In genomic region chr6:48869595-48869994, GRCh38 we compare ENCODE assay signal across 28 cellular contexts.
"Had no signal": no experiment of that assay in that cellular context is flagged by ENCODE, and none has a peak within 500 bp of the region (broad histone marks: within the 10 kb centered on the region; RNA-seq: fewer than 3 reads in every experiment).

No MANE protein-coding gene starts in this region.

- H3K36me3 ChIP-seq: colonic mucosa, esophagus muscularis mucosa, esophagus squamous epithelium, gastrocnemius medialis, gastroesophageal sphincter, heart left ventricle, heart right ventricle had no signal

- ATAC-seq: effector memory CD8-positive, alpha-beta T cell; esophagus mucosa; foreskin keratinocyte; gastrocnemius medialis; gastroesophageal sphincter; heart left ventricle; heart right ventricle had no signal

- H3K4me3 ChIP-seq: colonic mucosa, coronary artery, dorsolateral prefrontal cortex, esophagus muscularis mucosa, esophagus squamous epithelium, gastrocnemius medialis, gastroesophageal sphincter, heart left ventricle, heart right ventricle had no signal

- H3K4me1 ChIP-seq: colonic mucosa, esophagus muscularis mucosa, esophagus squamous epithelium, foreskin keratinocyte, gastrocnemius medialis, gastroesophageal sphincter, heart left ventricle, heart right ventricle had no signal

- H3K27me3 ChIP-seq: colonic mucosa, esophagus muscularis mucosa, esophagus squamous epithelium, foreskin keratinocyte, gastrocnemius medialis, gastroesophageal sphincter, heart left ventricle, heart right ventricle had no signal

- H3K27ac ChIP-seq: colonic mucosa, coronary artery, dorsolateral prefrontal cortex, epithelial cell of prostate, esophagus muscularis mucosa, esophagus squamous epithelium, foreskin keratinocyte, gastrocnemius medialis, gastroesophageal sphincter, heart left ventricle, heart right ventricle had no signal

- DNase-seq: colonic mucosa; cortex of kidney; dermis blood vessel endothelial cell; dorsolateral prefrontal cortex; effector CD4-positive, alpha-beta T cell; effector CD8-positive, alpha-beta T cell; effector memory CD4-positive, alpha-beta T cell; effector memory CD8-positive, alpha-beta T cell; endodermal cell; erythroblast; esophagus squamous epithelium; foreskin fibroblast; foreskin keratinocyte; foreskin melanocyte; gastrocnemius medialis; glutamatergic neuron; head of caudate nucleus; heart left ventricle; heart right ventricle had no signal

- FAIRE-seq: colon, endometrium, endothelial cell of umbilical vein, frontal cortex had no signal

- H3K9me3 ChIP-seq: colonic mucosa, esophagus squamous epithelium, gastrocnemius medialis, gastroesophageal sphincter had no signal
